In the genomic region with DNA sequence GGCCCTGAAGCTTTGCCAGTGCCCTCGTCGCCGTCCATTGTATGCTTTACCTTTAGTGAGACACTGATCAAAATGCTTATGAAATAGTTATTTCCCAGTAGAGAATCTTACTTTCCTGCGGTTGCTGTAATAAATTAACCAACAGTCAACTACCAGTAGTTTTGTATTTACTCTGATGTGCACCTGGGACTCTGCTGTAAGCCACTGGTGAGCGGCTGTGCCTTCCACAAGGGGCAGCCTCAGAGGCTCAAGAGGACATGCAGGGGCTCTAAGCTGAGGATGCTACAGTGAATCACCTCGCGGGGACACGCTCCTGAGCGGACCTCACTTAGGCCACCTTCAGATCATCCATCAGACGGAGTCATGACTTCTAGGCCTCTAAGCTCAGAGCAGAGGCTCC, we compare ENCODE assay signal across 11 cellular contexts.
DNase-seq lines count a peak whose midpoint lies in the region; ATAC-seq, FAIRE-seq and TF ChIP-seq lines count a peak whose summit lies in the region.
"Had no signal": no experiment of that assay in that cellular context is flagged by ENCODE, and none has a peak within 500 bp of the region (broad histone marks: within the 10 kb centered on the region; RNA-seq: fewer than 3 reads in every experiment).

No MANE protein-coding gene starts in this region.

- FAIRE-seq in GM19239 (lab: Jason Lieb, UNC) = peak; percentile 90

- no peak for TF ChIP-seq CTCF in colonic mucosa (IDR thresholded peaks at IDR 0.05)

- H3K23ac ChIP-seq in neuronal stem cell (ENCODE audit: low read depth, low read length, poor library complexity) = no peak overlapping the region

- H2AK5ac ChIP-seq in neuronal stem cell (ENCODE audit: low read depth, low read length) = no peak overlapping the region

- no peak overlapping the region for H3K4me2 ChIP-seq in neuronal stem cell (ENCODE audit: insufficient read depth, low read length, poor library complexity, severe bottlenecking)

- H3K4me1 ChIP-seq in neuronal stem cell (ENCODE audit: control insufficient read depth in 2 of 2, insufficient read depth in 1 of 2, low read depth in 1 of 2, low read length in 2 of 2) = no peaks in the 10 kb centered on the region
- H3K4me1 ChIP-seq in colonic mucosa = no peaks in the 10 kb centered on the region

- H3K14ac ChIP-seq in neuronal stem cell (ENCODE audit: low read length) = no peak overlapping the region

- H3K4me3 ChIP-seq in neuronal stem cell (ENCODE audit: low read length in 2 of 2) = no peak overlapping the region
- no peak overlapping the region for H3K4me3 ChIP-seq in colonic mucosa

- ATAC-seq in HG02642 (IDR thresholded peaks at IDR 0.05; ENCODE audit: poor library complexity, unreplicated experiment) = peak; percentile 65
- peak; percentile 42 for ATAC-seq in HG03460 (IDR thresholded peaks at IDR 0.05; ENCODE audit: unreplicated experiment)

- H3K27ac ChIP-seq in neuronal stem cell (replicated peaks; ENCODE audit: low read length) (no peak overlapping the region), colonic mucosa (no peak overlapping the region)

- H2BK5ac ChIP-seq in neuronal stem cell (ENCODE audit: low read length) = no peak overlapping the region

- no peak overlapping the region for H3K18ac ChIP-seq in neuronal stem cell (ENCODE audit: low read length)

- no peaks in the 10 kb centered on the region for H3K9me3 ChIP-seq in neuronal stem cell (replicated peaks in 1 of 2; ENCODE audit: control insufficient read depth in 2 of 2, insufficient read depth in 1 of 2, low read depth in 1 of 2, low read length in 2 of 2)
- no peaks in the 10 kb centered on the region for H3K9me3 ChIP-seq in colonic mucosa

- intact Hi-C loops in colonic mucosa (cut with DNase I) = no loop called here

- no peak overlapping the region for H2BK120ac ChIP-seq in neuronal stem cell (ENCODE audit: low read depth, low read length)

- no CpG with 5 or more reads among the region's 10 CpGs for WGBS in neuronal stem cell (ENCODE audit: extremely low coverage in 2 of 2, insufficient read length in 2 of 2, insufficient replicate concordance in 1 of 2), 2 donors

- H2AFZ ChIP-seq in neuronal stem cell (ENCODE audit: low read length) = peak overlapping the region; percentile 67

- no peak overlapping the region for H4K91ac ChIP-seq in neuronal stem cell (ENCODE audit: low read depth, low read length, poor library complexity)

- H2BK12ac ChIP-seq in neuronal stem cell (ENCODE audit: low read length) = no peak overlapping the region

- H4K8ac ChIP-seq in neuronal stem cell (ENCODE audit: low read depth, low read length) = no peak overlapping the region

- DNase-seq in GM19239 (ENCODE audit: insufficient read length, low spot score) = no peak
- DNase-seq in neuronal stem cell (ENCODE audit: low spot score) = no peak
- no peak for DNase-seq in NCI-H1930 (lab: John Stamatoyannopoulos, UW)
- no peak for DNase-seq in activated CD4-positive, alpha-beta T cell treated with anti-CD3 and anti-CD28 coated beads, Interleukin-2, amount 50 U/mL, for 1 hour
- DNase-seq in colonic mucosa = no peak
- DNase-seq: activated CD4-positive, alpha-beta memory T cell treated with anti-CD3 and anti-CD28 coated beads for 36 hours; activated naive CD4-positive, alpha-beta T cell treated with anti-CD3 and anti-CD28 coated beads for 36 hours; NCI-H2029; stimulated activated CD4-positive, alpha-beta T cell treated with anti-CD3 and anti-CD28 coated beads, Interleukin-4, amount 100 ng/mL, for 1 hour had no signal

- H3K36me3 ChIP-seq in neuronal stem cell (replicated peaks in 1 of 2; ENCODE audit: control insufficient read depth in 2 of 2, insufficient read depth in 2 of 2, low read length in 2 of 2) = no peaks in the 10 kb centered on the region
- no peaks in the 10 kb centered on the region for H3K36me3 ChIP-seq in colonic mucosa

- H2BK15ac ChIP-seq in neuronal stem cell (ENCODE audit: low read length) = no peak overlapping the region

- no peak overlapping the region for H3K4ac ChIP-seq in neuronal stem cell (ENCODE audit: low read length)

- H3K27me3 ChIP-seq in neuronal stem cell (ENCODE audit: control insufficient read depth in 3 of 3, insufficient read depth in 3 of 3, low read depth in 1 of 3, low read length in 3 of 3) = peaks cover 0 to 14% (median 0%) of the 10 kb centered on the region in 3 experiments
- H3K27me3 ChIP-seq in colonic mucosa = no peaks in the 10 kb centered on the region

- no peaks in the 10 kb centered on the region for H3K79me1 ChIP-seq in neuronal stem cell (ENCODE audit: low read depth, low read length)

- H3K9ac ChIP-seq in neuronal stem cell (ENCODE audit: low read depth, low read length, poor library complexity) = no peak overlapping the region
- no peak overlapping the region for H3K9ac ChIP-seq in colonic mucosa (ENCODE audit: low read depth in 2 of 2, low read length in 2 of 2)
